In genomic region chr2:105398522-105399206, GRCh38 we compare ENCODE assay signal across 8 cellular contexts. TPM values are rescaled to one million over a fixed set of nuclear protein-coding genes. Genes with fewer than 3 reads are reported as not detected.
A peak's percentile ranks its signal among the peaks of the same experiment; 100 is the strongest.
DNase-seq lines count a peak whose midpoint lies in the region; ATAC-seq and TF ChIP-seq lines count a peak whose summit lies in the region.

Gene FHL2 (minus strand): TSS chr2:105399051. CDS start chr2:105386516, 12,535 bp downstream.

- H3K4me3 ChIP-seq in coronary artery (peak within 1 kb of the TSS; percentile 91), left lung (peak within 1 kb of the TSS; percentile 40 to 63)

- H3K36me3 ChIP-seq in left lung, result no peaks in the 10 kb centered on the region

- peak; percentile 50 to 70 for DNase-seq in NCI-H524 (lab: John Stamatoyannopoulos, UW)
- DNase-seq in NCI-H524 treated with DMSO at 0.1 percent for 48 hours (lab: John Stamatoyannopoulos, UW), result no peak
- DNase-seq in NCI-H2171 (lab: John Stamatoyannopoulos, UW), result peak; percentile 73
- peak; percentile 80 for DNase-seq in activated CD4-positive, alpha-beta T cell treated with anti-CD3 and anti-CD28 coated beads for 48 hours
- DNase-seq in coronary artery (ENCODE audit: low spot score), result peak; percentile 84
- DNase-seq in left lung, result peak; percentile 59 to 86
- peak; percentile 70 for DNase-seq in stimulated activated CD4-positive, alpha-beta T cell treated with anti-CD3 and anti-CD28 coated beads, Interleukin-4, amount 100 ng/mL, for 24 hours

- ATAC-seq in HG02885 (IDR thresholded peaks at IDR 0.05; ENCODE audit: poor library complexity, unreplicated experiment) (peak; percentile 99), left lung (peak; percentile 96)

- TF ChIP-seq CTCF in coronary artery (IDR thresholded peaks at IDR 0.05) (no peak), left lung (IDR thresholded peaks at IDR 0.05) (peak; percentile 29 to 50)

- peaks cover 14 to 48% of the 10 kb centered on the region in 2 donors for H3K27me3 ChIP-seq in left lung

- no peaks in the 10 kb centered on the region for H3K9me3 ChIP-seq in left lung

- H3K27ac ChIP-seq in coronary artery (peak within 1 kb of the TSS; percentile 78 to 91), left lung (peak within 1 kb of the TSS; percentile 39 to 54)

- intact Hi-C loops in left lung (cut with DNase I), result no loop called here

- H3K4me1 ChIP-seq in left lung, result peaks cover under 1 to 10% of the 10 kb centered on the region in 2 donors

RNA-seq across cellular contexts. Expression of gene FHL2, which starts in this region (rescaled TPM):
- total RNA-seq in left lung, result 10 to 100 TPM; 11.4 to 30.1 TPM
